In genomic region chr15:85757073-85757938, GRCh38 we compare ENCODE assay signal across 22 cellular contexts. TPM values are rescaled to one million over a fixed set of nuclear protein-coding genes. Genes with fewer than 3 reads are reported as not detected.
DNase-seq lines count a peak whose midpoint lies in the region; ATAC-seq and TF ChIP-seq lines count a peak whose summit lies in the region.
"Had no signal": no experiment of that assay in that cellular context is flagged by ENCODE, and none has a peak within 500 bp of the region (broad histone marks: within the 10 kb centered on the region; RNA-seq: fewer than 3 reads in every experiment).

No MANE protein-coding gene starts in this region.

- no peaks in the 10 kb centered on the region for H3K27me3 ChIP-seq in liver (ENCODE audit: control insufficient read depth in 4 of 4, insufficient read depth in 4 of 4, low read length in 3 of 4)
- no peaks in the 10 kb centered on the region for H3K27me3 ChIP-seq in subcutaneous abdominal adipose tissue (ENCODE audit: control insufficient read depth in 5 of 5, insufficient read depth in 4 of 5, low read length in 5 of 5)
- H3K27me3 ChIP-seq: transverse colon had no signal

- 94% methylated on average over 13 of the region's 13 CpGs for WGBS in liver

- H3K9me3 ChIP-seq in liver (ENCODE audit: control insufficient read depth in 4 of 4, low read length in 3 of 4) (no peaks in the 10 kb centered on the region), subcutaneous abdominal adipose tissue (ENCODE audit: control insufficient read depth in 5 of 5, low read length in 5 of 5) (no peaks in the 10 kb centered on the region)
- H3K9me3 ChIP-seq: transverse colon had no signal

- H3K9ac ChIP-seq in liver (ENCODE audit: low read depth in 1 of 2, low read length in 2 of 2) (no peak overlapping the region), subcutaneous abdominal adipose tissue (ENCODE audit: low read length in 5 of 5) (peak overlapping the region in 1 of 5 donors; percentile 49)

- H3K4me3 ChIP-seq in liver (ENCODE audit: low read depth in 1 of 3, low read length in 3 of 3) (no peak overlapping the region), subcutaneous abdominal adipose tissue (ENCODE audit: low read depth in 1 of 5, low read length in 5 of 5) (no peak overlapping the region)
- H3K4me3 ChIP-seq: SK-N-MC, transverse colon had no signal

- TF ChIP-seq RAD21 in liver (IDR thresholded peaks at IDR 0.05), result no peak

- ATAC-seq in activated T-cell treated with anti-CD3 and anti-CD28 coated beads, Interleukin-2, amount 50 U/mL, for 72 hours (replicated peaks in 1 of 2), result no peak
- ATAC-seq: stimulated activated naive CD8-positive, alpha-beta T cell treated with anti-CD3 and anti-CD28 coated beads, Interleukin-15, amount 100 ng/mL, for 72 hours had no signal

- H3K27ac ChIP-seq in liver (ENCODE audit: low read depth in 1 of 2, low read length in 2 of 2) (no peak overlapping the region), subcutaneous abdominal adipose tissue (ENCODE audit: low read depth, low read length) (peak overlapping the region; percentile 69)
- H3K27ac ChIP-seq: SK-N-MC, transverse colon had no signal

- peak overlapping the region; percentile 19 for H3K27ac Mint-ChIP-seq in activated T-cell treated with anti-CD3 and anti-CD28 coated beads, Interleukin-2, amount 50 U/mL, for 72 hours
- H3K27ac Mint-ChIP-seq in CD14-positive monocyte, result peak overlapping the region in 1 of 7 donors; percentile 30
- H3K27ac Mint-ChIP-seq: B cell; T-helper 1 cell treated with Interleukin-12 subunit alpha and Interleukin-12 subunit beta and Interleukin-4 antibody, amounts not matched to agents 30 μg/mL and 1 μg/mL, for 36 hours had no signal

- no peaks in the 10 kb centered on the region for H3K9me3 Mint-ChIP-seq in activated T-cell treated with anti-CD3 and anti-CD28 coated beads, Interleukin-2, amount 50 U/mL, for 72 hours
- peaks cover 0 to 2% (median 0%) of the 10 kb centered on the region in 7 donors for H3K9me3 Mint-ChIP-seq in CD14-positive monocyte
- H3K9me3 Mint-ChIP-seq: stimulated activated naive CD8-positive, alpha-beta T cell treated with anti-CD3 and anti-CD28 coated beads, Interleukin-15, amount 100 ng/mL, for 72 hours; T-helper 1 cell treated with Interleukin-12 subunit alpha and Interleukin-12 subunit beta and Interleukin-4 antibody, amounts not matched to agents 30 μg/mL and 1 μg/mL, for 36 hours had no signal

- H3K36me3 ChIP-seq in liver (ENCODE audit: control insufficient read depth in 4 of 4, insufficient read depth in 3 of 4, low read depth in 1 of 4, low read length in 3 of 4), result peaks cover 0 to 4% (median 1%) of the 10 kb centered on the region in 4 donors
- H3K36me3 ChIP-seq in subcutaneous abdominal adipose tissue (ENCODE audit: control insufficient read depth in 5 of 5, insufficient read depth in 5 of 5, low read length in 5 of 5), result peaks cover 0 to 18% (median 16%) of the 10 kb centered on the region in 5 donors
- H3K36me3 ChIP-seq: transverse colon had no signal

- intact Hi-C loops in CD14-positive monocyte (cut with micrococcal nuclease), result no loop called here

- H3K4me3 Mint-ChIP-seq in activated T-cell treated with anti-CD3 and anti-CD28 coated beads, Interleukin-2, amount 50 U/mL, for 72 hours, result no peak overlapping the region
- no peak overlapping the region for H3K4me3 Mint-ChIP-seq in CD14-positive monocyte
- H3K4me3 Mint-ChIP-seq: B cell; stimulated activated naive CD8-positive, alpha-beta T cell treated with anti-CD3 and anti-CD28 coated beads, Interleukin-15, amount 100 ng/mL, for 72 hours; T-helper 1 cell treated with Interleukin-12 subunit alpha and Interleukin-12 subunit beta and Interleukin-4 antibody, amounts not matched to agents 30 μg/mL and 1 μg/mL, for 36 hours had no signal

- TF ChIP-seq CTCF in liver (IDR thresholded peaks at IDR 0.05; ENCODE audit: low read depth, low read length, missing input control) (no peak), CD14-positive monocyte (IDR thresholded peaks at IDR 0.05) (no peak)

- no peak for DNase-seq in activated T-cell treated with anti-CD3 and anti-CD28 coated beads, Interleukin-2, amount 50 U/mL, for 72 hours
- no peak for DNase-seq in activated T-cell treated with anti-CD3 and anti-CD28 coated beads, Interleukin-2, amount 50 U/mL, for 48 hours
- peak; percentile 46 for DNase-seq in cerebellum (ENCODE audit: low spot score)
- no peak for DNase-seq in GOT3 (lab: John Stamatoyannopoulos, UW)
- DNase-seq in CD14-positive monocyte (ENCODE audit: low spot score), result no peak
- no peak for DNase-seq in NCI-H2107 treated with DMSO at 0.1 percent for 48 hours (lab: John Stamatoyannopoulos, UW; ENCODE audit: unreplicated experiment)
- DNase-seq: activated CD4-positive, alpha-beta T cell treated with anti-CD3 and anti-CD28 coated beads for 4 hours; activated naive CD4-positive, alpha-beta T cell treated with anti-CD3 and anti-CD28 coated beads, Interleukin-2, amount 50 U/mL, for 16 hours; central memory CD4-positive, alpha-beta T cell; GF-D8; Kasumi-1; NCI-H1694 treated with DMSO at 0.1 percent for 48 hours; NCI-H2171 treated with DMSO at 0.1 percent for 48 hours; NCI-H524 treated with DMSO at 0.1 percent for 48 hours; nucleus accumbens; stimulated activated naive CD8-positive, alpha-beta T cell treated with anti-CD3 and anti-CD28 coated beads, Interleukin-15, amount 100 ng/mL, for 72 hours; transverse colon had no signal

- H3K36me3 Mint-ChIP-seq in activated T-cell treated with anti-CD3 and anti-CD28 coated beads, Interleukin-2, amount 50 U/mL, for 72 hours (ENCODE audit: insufficient read depth in 2 of 2), result no peaks in the 10 kb centered on the region
- H3K36me3 Mint-ChIP-seq in CD14-positive monocyte, result no peaks in the 10 kb centered on the region

- no peaks in the 10 kb centered on the region for H3K27me3 Mint-ChIP-seq in activated T-cell treated with anti-CD3 and anti-CD28 coated beads, Interleukin-2, amount 50 U/mL, for 72 hours (ENCODE audit: low read depth)
- H3K27me3 Mint-ChIP-seq in CD14-positive monocyte (ENCODE audit: low read depth in 3 of 3), result peaks cover 0 to 2% (median 0%) of the 10 kb centered on the region in 3 donors
- H3K27me3 Mint-ChIP-seq: B cell; stimulated activated naive CD8-positive, alpha-beta T cell treated with anti-CD3 and anti-CD28 coated beads, Interleukin-15, amount 100 ng/mL, for 72 hours had no signal

- H3K4me1 ChIP-seq in liver (ENCODE audit: control insufficient read depth in 4 of 4, insufficient read depth in 4 of 4, low read length in 3 of 4) (peaks cover 9 to 17% (median 16%) of the 10 kb centered on the region in 4 donors), subcutaneous abdominal adipose tissue (ENCODE audit: control insufficient read depth in 5 of 5, insufficient read depth in 5 of 5, low read length in 5 of 5) (peaks cover 6 to 72% (median 58%) of the 10 kb centered on the region in 5 donors)

- peaks cover 6% of the 10 kb centered on the region for H3K4me1 Mint-ChIP-seq in activated T-cell treated with anti-CD3 and anti-CD28 coated beads, Interleukin-2, amount 50 U/mL, for 72 hours (ENCODE audit: low read depth)
- H3K4me1 Mint-ChIP-seq in CD14-positive monocyte, result peaks cover 16% of the 10 kb centered on the region

TF ChIP-seq in liver, 16 proteins besides CTCF, POLR2A, EP300 and RAD21:
- TF ChIP-seq GABPA (IDR thresholded peaks at IDR 0.05 in 1 of 2, conservative IDR thresholded peaks at IDR 0.05 in 1 of 2) (no peak), SP1 (IDR thresholded peaks at IDR 0.05) (no peak), HNF4A (conservative IDR thresholded peaks at IDR 0.05) (peak; percentile 28 to 33), HNF4G (IDR thresholded peaks at IDR 0.05) (no peak), JUND (IDR thresholded peaks at IDR 0.05) (no peak), REST (IDR thresholded peaks at IDR 0.05) (no peak), FOXA1 (IDR thresholded peaks at IDR 0.05) (no peak)

RNA-seq across cellular contexts. Expression of gene KLHL25, which starts 37.4 kb away (rescaled TPM):
- total RNA-seq in activated T-cell treated with anti-CD3 and anti-CD28 coated beads, Interleukin-2, amount 50 U/mL, for 72 hours, result 1 to 10 TPM; 4.4 to 6.2 TPM
- total RNA-seq in cerebellum (38.5 TPM), liver (10 to 100 TPM in 1 of 2 donors, 1 to 10 TPM in 1; 2.3 to 34.2 TPM)
- polyA plus RNA-seq in liver (10 to 100 TPM in 1 of 2 donors, 1 to 10 TPM in 1; 3.8 to 19.0 TPM), CD14-positive monocyte (under 1 TPM; 0.27 to 0.40 TPM)
